In the genomic region with DNA sequence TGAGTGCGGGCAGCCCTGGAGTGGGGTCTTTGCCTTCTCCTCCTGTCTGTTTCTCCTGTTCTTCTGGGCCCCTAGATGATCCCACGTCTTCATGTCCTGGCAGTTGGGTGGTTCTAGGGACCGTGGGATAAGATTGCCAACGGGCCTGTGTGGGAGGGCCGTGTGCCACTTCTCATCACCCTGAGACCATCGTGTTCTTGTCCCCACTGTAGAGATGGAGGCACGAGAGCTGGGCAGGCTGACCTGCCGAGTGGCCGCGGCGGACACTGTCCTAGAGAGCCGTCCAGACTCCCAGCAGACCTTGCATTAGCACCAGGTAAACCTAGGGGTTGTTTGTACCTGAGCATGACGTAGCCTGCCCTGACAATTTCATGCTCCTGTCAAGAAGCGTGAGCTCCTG, we compare ENCODE assay signal across 30 cellular contexts.
"Had no signal": no experiment of that assay in that cellular context is flagged by ENCODE, and none has a peak within 500 bp of the region (broad histone marks: within the 10 kb centered on the region; RNA-seq: fewer than 3 reads in every experiment).

No MANE protein-coding gene starts in this region.

- DNase-seq: dermis blood vessel endothelial cell; effector memory CD4-positive, alpha-beta T cell; foreskin keratinocyte; heart left ventricle; kidney; left lung; mesenchymal stem cell; midbrain; naive thymus-derived CD4-positive, alpha-beta T cell; nucleus accumbens; ovary; posterior cingulate gyrus; right lobe of liver; small intestine; stimulated activated CD4-positive, alpha-beta T cell treated with anti-CD3 and anti-CD28 coated beads, Interleukin-12 subunit alpha, Interleukin-12 subunit beta, amount 100 ng/mL, for 4 hours; stimulated activated CD4-positive, alpha-beta T cell treated with anti-CD3 and anti-CD28 coated beads, Interleukin-1b, Interleukin-23, amount 100 ng/mL, for 48 hours; stimulated activated CD4-positive, alpha-beta T cell treated with anti-CD3 and anti-CD28 coated beads, Interleukin-4, amount 100 ng/mL, for 1 hour; stimulated activated CD8-positive, alpha-beta memory T cell treated with anti-CD3 and anti-CD28 coated beads, Interleukin-4, amount 100 ng/mL, for 48 hours; stimulated activated naive CD4-positive, alpha-beta T cell treated with Interleukin-2 at 50 U/mL for 16 hours; substantia nigra; testis; uterus had no signal

- H3K4me1 Mint-ChIP-seq: naive thymus-derived CD4-positive, alpha-beta T cell; nephron had no signal

- H3K4me3 ChIP-seq: coronary artery, esophagus muscularis mucosa, gastroesophageal sphincter, heart left ventricle, hepatocyte, left lung, neural progenitor cell, ovary, right lobe of liver, testis, tibial artery, upper lobe of left lung, uterus had no signal

- H3K9me3 Mint-ChIP-seq: nephron, neural progenitor cell had no signal

- H3K36me3 ChIP-seq: esophagus muscularis mucosa, gastroesophageal sphincter, heart left ventricle, left lung, neural progenitor cell, ovary, right lobe of liver, tibial artery, upper lobe of left lung, uterus had no signal

- H3K4me2 ChIP-seq: hepatocyte, neural progenitor cell had no signal

- H3K27ac Mint-ChIP-seq: naive thymus-derived CD4-positive, alpha-beta T cell; nephron; neural progenitor cell had no signal

- H3K4me1 ChIP-seq: esophagus muscularis mucosa, foreskin keratinocyte, gastroesophageal sphincter, heart left ventricle, left lung, right lobe of liver, testis, tibial artery, upper lobe of left lung, uterus had no signal

- ATAC-seq: foreskin keratinocyte; gastroesophageal sphincter; left lung; naive thymus-derived CD4-positive, alpha-beta T cell; right lobe of liver had no signal

- H3K36me3 Mint-ChIP-seq: naive thymus-derived CD4-positive, alpha-beta T cell; neural progenitor cell had no signal

- H3K9me3 ChIP-seq: ovary, right lobe of liver, testis, upper lobe of left lung, uterus had no signal

- H3K27ac ChIP-seq: coronary artery, esophagus muscularis mucosa, foreskin keratinocyte, gastroesophageal sphincter, heart left ventricle, hepatocyte, left lung, neural progenitor cell, ovary, right lobe of liver, testis, tibial artery, upper lobe of left lung, uterus had no signal

- H3K4me3 Mint-ChIP-seq: naive thymus-derived CD4-positive, alpha-beta T cell; nephron; neural progenitor cell had no signal

- H3K9ac ChIP-seq: neural progenitor cell had no signal

- H2AFZ ChIP-seq: hepatocyte, neural progenitor cell had no signal

- H3K27me3 ChIP-seq: esophagus muscularis mucosa, foreskin keratinocyte, hepatocyte, left lung, neural progenitor cell, ovary, right lobe of liver, testis, tibial artery, upper lobe of left lung, uterus had no signal
